In the genomic region with DNA sequence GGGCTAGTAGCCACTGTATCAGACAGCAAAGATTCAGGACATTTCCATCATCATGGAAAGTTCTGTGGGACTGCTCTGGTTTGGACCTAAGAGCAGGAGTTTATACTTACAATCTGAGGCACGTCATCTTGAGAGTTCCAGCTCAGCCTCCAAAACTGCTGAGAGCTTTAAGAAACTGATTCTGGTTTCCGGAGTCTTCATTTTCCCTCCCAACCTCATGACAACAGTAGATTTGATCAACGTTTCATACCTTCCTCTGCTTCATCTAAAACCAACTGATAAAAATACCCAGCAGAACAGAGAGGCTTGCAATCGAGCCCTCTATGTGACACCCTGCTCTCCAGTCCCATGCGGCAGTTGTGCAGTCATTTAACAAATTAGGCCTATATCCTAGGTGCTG, we compare ENCODE assay signal across 32 cellular contexts.
"Had no signal": no experiment of that assay in that cellular context is flagged by ENCODE, and none has a peak within 500 bp of the region (broad histone marks: within the 10 kb centered on the region; RNA-seq: fewer than 3 reads in every experiment).

No MANE protein-coding gene starts in this region.

- H3K27ac Mint-ChIP-seq: activated CD4-positive, alpha-beta T cell treated with anti-CD3 and anti-CD28 coated beads for 36 hours; activated CD4-positive, alpha-beta T cell treated with anti-CD3 and anti-CD28 coated beads, Interleukin-2, amount 10 ng/mL, durations not matched to agents 7 days and 5 days; activated CD8-positive, alpha-beta T cell treated with anti-CD3 and anti-CD28 coated beads, Interleukin-2, amount 10 ng/mL, durations not matched to agents 7 days and 5 days; activated naive CD8-positive, alpha-beta T cell treated with anti-CD3 and anti-CD28 coated beads for 36 hours; activated T-cell treated with anti-CD3 and anti-CD28 coated beads, Interleukin-2, amount 50 U/mL, for 24 hours; activated T-helper 1 cell treated with anti-CD3 and anti-CD28 coated beads, Interleukin-12 subunit alpha, Interleukin-12 subunit beta, Interleukin-2, Interleukin-4 antibody, amounts not matched to agents 30 ng/mL and 10 ng/mL and 1 ng/mL, durations not matched to agents 14 hours and 24 hours and 36 hours; T-helper 1 cell treated with Interleukin-12 subunit alpha and Interleukin-12 subunit beta and Interleukin-4 antibody, amounts not matched to agents 30 μg/mL and 1 μg/mL, for 36 hours; T-helper 2 cell treated with Interferon-gamma antibody and Interleukin-4, amounts not matched to agents 5 μg/mL and 100 μg/mL, for 36 hours; WTC11 had no signal

- H3K9ac ChIP-seq: SK-N-SH had no signal

- H3K36me3 ChIP-seq: brain microvascular endothelial cell, SJCRH30 had no signal

- ATAC-seq: activated CD4-positive, alpha-beta T cell treated with anti-CD3 and anti-CD28 coated beads for 36 hours; activated CD4-positive, CD25-positive, alpha-beta regulatory T cell treated with anti-CD3 and anti-CD28 coated beads, Interleukin-2, amount 50 U/mL, for 24 hours; activated CD8-positive, alpha-beta T cell treated with anti-CD3 and anti-CD28 coated beads, Interleukin-2, amount 10 ng/mL, durations not matched to agents 7 days and 5 days; WTC11 had no signal

- H3K4me3 Mint-ChIP-seq: activated CD4-positive, alpha-beta T cell treated with anti-CD3 and anti-CD28 coated beads for 36 hours; activated CD4-positive, alpha-beta T cell treated with anti-CD3 and anti-CD28 coated beads, Interleukin-2, amount 10 ng/mL, durations not matched to agents 7 days and 5 days; activated CD8-positive, alpha-beta T cell treated with anti-CD3 and anti-CD28 coated beads, Interleukin-2, amount 10 ng/mL, durations not matched to agents 7 days and 5 days; activated naive CD8-positive, alpha-beta T cell treated with anti-CD3 and anti-CD28 coated beads for 36 hours; activated T-cell treated with anti-CD3 and anti-CD28 coated beads, Interleukin-2, amount 50 U/mL, for 24 hours; activated T-helper 1 cell treated with anti-CD3 and anti-CD28 coated beads, Interleukin-12 subunit alpha, Interleukin-12 subunit beta, Interleukin-2, Interleukin-4 antibody, amounts not matched to agents 30 ng/mL and 10 ng/mL and 1 ng/mL, durations not matched to agents 14 hours and 24 hours and 36 hours; central memory CD8-positive, alpha-beta T cell; T-helper 1 cell treated with Interleukin-12 subunit alpha and Interleukin-12 subunit beta and Interleukin-4 antibody, amounts not matched to agents 30 μg/mL and 1 μg/mL, for 36 hours; T-helper 2 cell treated with Interferon-gamma antibody and Interleukin-4, amounts not matched to agents 5 μg/mL and 100 μg/mL, for 36 hours; WTC11 had no signal

- H3K4me2 ChIP-seq: SK-N-SH had no signal

- DNase-seq: activated CD4-positive, alpha-beta T cell treated with anti-CD3 and anti-CD28 coated beads for 36 hours; activated CD4-positive, alpha-beta T cell treated with anti-CD3 and anti-CD28 coated beads, Interleukin-2, amount 10 ng/mL, durations not matched to agents 7 days and 5 days; activated CD4-positive, alpha-beta T cell treated with anti-CD3 and anti-CD28 coated beads, Interleukin-2, amount 50 U/mL, for 48 hours; activated CD8-positive, alpha-beta T cell treated with anti-CD3 and anti-CD28 coated beads, Interleukin-2, amount 10 ng/mL, durations not matched to agents 7 days and 5 days; activated effector memory CD4-positive, alpha-beta T cell treated with anti-CD3 and anti-CD28 coated beads, Interleukin-2, amount 50 U/mL, for 16 hours; activated naive CD4-positive, alpha-beta T cell; activated naive CD4-positive, alpha-beta T cell treated with anti-CD3 and anti-CD28 coated beads, Interleukin-2, amount 50 U/mL, for 16 hours; activated naive CD8-positive, alpha-beta T cell treated with anti-CD3 and anti-CD28 coated beads for 36 hours; activated T-cell treated with anti-CD3 and anti-CD28 coated beads, Interleukin-2, amount 50 U/mL, for 24 hours; amniotic stem cell; brain microvascular endothelial cell; KG1; NCI-H1092 treated with DMSO at 0.1 percent for 48 hours; NCI-H1417; NCI-H146; NCI-H187; NCI-H2029 treated with DMSO at 0.1 percent for 48 hours; NCI-H2107; NCI-H2171; NCI-H510A; NCI-H526; NCI-H748 treated with DMSO at 0.1 percent for 48 hours; OCI-M1; SHP77; SJCRH30; SK-N-SH had no signal

- H3K36me3 Mint-ChIP-seq: activated naive CD8-positive, alpha-beta T cell treated with anti-CD3 and anti-CD28 coated beads for 36 hours; WTC11 had no signal

- H3K9me3 Mint-ChIP-seq: activated CD4-positive, alpha-beta T cell treated with anti-CD3 and anti-CD28 coated beads, Interleukin-2, amount 10 ng/mL, durations not matched to agents 7 days and 5 days; activated naive CD8-positive, alpha-beta T cell treated with anti-CD3 and anti-CD28 coated beads for 36 hours; activated T-cell treated with anti-CD3 and anti-CD28 coated beads, Interleukin-2, amount 50 U/mL, for 24 hours; activated T-helper 1 cell treated with anti-CD3 and anti-CD28 coated beads, Interleukin-12 subunit alpha, Interleukin-12 subunit beta, Interleukin-2, Interleukin-4 antibody, amounts not matched to agents 30 ng/mL and 10 ng/mL and 1 ng/mL, durations not matched to agents 14 hours and 24 hours and 36 hours; central memory CD8-positive, alpha-beta T cell; T-helper 1 cell treated with Interleukin-12 subunit alpha and Interleukin-12 subunit beta and Interleukin-4 antibody, amounts not matched to agents 30 μg/mL and 1 μg/mL, for 36 hours; T-helper 2 cell treated with Interferon-gamma antibody and Interleukin-4, amounts not matched to agents 5 μg/mL and 100 μg/mL, for 36 hours; WTC11 had no signal

- H3K9me3 ChIP-seq: SJCRH30, SK-N-SH had no signal

- H3K9me2 ChIP-seq: SK-N-SH had no signal

- H3K27ac ChIP-seq: brain microvascular endothelial cell, SJCRH30 had no signal

- H3K4me3 ChIP-seq: SJCRH30 had no signal
